8 cellular contexts compared by ENCODE assay signal in genomic region chr17:64129765-64130558, GRCh38. TPM values are rescaled to one million over a fixed set of nuclear protein-coding genes. Genes with fewer than 3 reads are reported as not detected.
DNase-seq lines count a peak whose midpoint lies in the region; ATAC-seq, FAIRE-seq and TF ChIP-seq lines count a peak whose summit lies in the region.

ERN1 (minus strand) TSS chr17:64130144; CDS start chr17:64130029, 115 bp downstream.

- peak within 1 kb of the TSS; percentile 67 for H3K56ac ChIP-seq in H1 (replicated peaks; ENCODE audit: insufficient read length, low read depth, low read length)
- H3K56ac ChIP-seq in mesendoderm (ENCODE audit: low read length): peak within 1 kb of the TSS; percentile 89

- H3K27me3 Mint-ChIP-seq in activated CD8-positive, alpha-beta memory T cell treated with anti-CD3 and anti-CD28 coated beads, Interleukin-2, amount 10 ng/mL, durations not matched to agents 7 days and 5 days: no peaks in the 10 kb centered on the region

- CTCF ChIA-PET in activated CD8-positive, alpha-beta memory T cell treated with anti-CD3 and anti-CD28 coated beads, Interleukin-2, amount 10 ng/mL, durations not matched to agents 7 days and 5 days (lab: Charles Lee): interaction anchor here (0.7 to 15.3 kb wide), 19 partner anchors 14 to 218 kb away, joined by 3 to 488 read pairs (median 5); partner anchors contain the start of genes CSHL1, GH1 and ICAM2
- CTCF ChIA-PET in H1 (lab: Charles Lee; ENCODE audit: partially characterized antibody): interaction anchor here (0.7 to 14.4 kb wide), 11 partner anchors 9 to 242 kb away, joined by 3 to 238 read pairs (median 4); no protein-coding TSS in a partner anchor

- H2BK5ac ChIP-seq in H1 (ENCODE audit: low read depth, low read length) (no peak within 1 kb of the TSS), mesendoderm (ENCODE audit: low read length) (peak within 1 kb of the TSS; percentile 54)

- H3K23ac ChIP-seq in H1 (ENCODE audit: insufficient read length) (no peak within 1 kb of the TSS), mesendoderm (ENCODE audit: low read length) (peak within 1 kb of the TSS; percentile 57)

- H3K9me3 Mint-ChIP-seq in activated CD8-positive, alpha-beta memory T cell treated with anti-CD3 and anti-CD28 coated beads, Interleukin-2, amount 10 ng/mL, durations not matched to agents 7 days and 5 days (ENCODE audit: low read depth): no peaks in the 10 kb centered on the region

- peak; percentile 49 for ATAC-seq in GM19468 (IDR thresholded peaks at IDR 0.05; ENCODE audit: extremely low read depth, unreplicated experiment)
- ATAC-seq in activated CD8-positive, alpha-beta memory T cell treated with anti-CD3 and anti-CD28 coated beads, Interleukin-2, amount 10 ng/mL, durations not matched to agents 7 days and 5 days: peak; percentile 92

- H3K4me2 ChIP-seq in H1 (ENCODE audit: insufficient read depth in 1 of 2, low read depth in 2 of 2, low read length in 2 of 2) (peak within 1 kb of the TSS; percentile 87 to 88), mesendoderm (ENCODE audit: low read length) (peak within 1 kb of the TSS; percentile 67)

- peak within 1 kb of the TSS; percentile 34 for H4K5ac ChIP-seq in H1 (ENCODE audit: insufficient read length, low read depth, low read length)
- no peak within 1 kb of the TSS for H4K5ac ChIP-seq in mesendoderm (ENCODE audit: low read length)

- no peaks in the 10 kb centered on the region for H3K36me3 ChIP-seq in NT2/D1 (ENCODE audit: insufficient read depth, insufficient read length, low read length)
- no peaks in the 10 kb centered on the region; a peak in 1 of 8 replicates for H3K36me3 ChIP-seq in H1 (ENCODE audit: control insufficient read depth in 2 of 4, insufficient read depth in 4 of 4, low read length in 3 of 4)
- no peaks in the 10 kb centered on the region for H3K36me3 ChIP-seq in mesendoderm (ENCODE audit: control insufficient read depth, insufficient read depth, low read length)

- no peaks in the 10 kb centered on the region for H3K9me3 ChIP-seq in NT2/D1 (ENCODE audit: insufficient read depth, low read length)
- no peaks in the 10 kb centered on the region for H3K9me3 ChIP-seq in H1 (ENCODE audit: insufficient read depth in 2 of 2, low read depth in 1 of 2, low read length in 1 of 2)

- peak in 1 of 2 experiments; percentile 5; a peak in 1 of 4 replicates for TF ChIP-seq RAD21 in H1 (IDR thresholded peaks at IDR 0.05 in 1 of 2, conservative IDR thresholded peaks at IDR 0.05 in 1 of 2; ENCODE audit: low read depth in 2 of 2, low read length in 2 of 2)

- H3K9ac ChIP-seq in NT2/D1 (ENCODE audit: insufficient read length, low read depth) (peak within 1 kb of the TSS; percentile 91), H1 (replicated peaks in 1 of 4; ENCODE audit: extremely low read depth in 1 of 4, low read depth in 3 of 4, low read length in 3 of 4) (peak within 1 kb of the TSS; percentile 26 to 82 (median 42)), mesendoderm (ENCODE audit: low read length) (peak within 1 kb of the TSS; percentile 82)

- WGBS in H1 (ENCODE audit: extremely low coverage in 1 of 2, insufficient coverage in 1 of 2, insufficient read length in 1 of 2, insufficient replicate concordance in 2 of 2, low coverage in 1 of 2, low lambda C conversion rate in 2 of 2, missing lambda C conversion rate in 1 of 2), 2 experiments: 2% methylated on average over 34 of the region's 98 CpGs; no CpG with 5 or more reads in 1 of the 2 experiments
- no CpG with 5 or more reads among the region's 98 CpGs for WGBS in mesendoderm (ENCODE audit: extremely low coverage, insufficient coverage, low lambda C conversion rate)

- peak within 1 kb of the TSS; percentile 79; the same call in 1 of the 2 replicates for H2AFZ ChIP-seq in H1 (ENCODE audit: low read length)

- peak within 1 kb of the TSS; percentile 27 for H3K4ac ChIP-seq in H1 (replicated peaks; ENCODE audit: insufficient read length, low read depth, low read length)
- no peak within 1 kb of the TSS for H3K4ac ChIP-seq in mesendoderm (ENCODE audit: low read depth, low read length)

- no peaks in the 10 kb centered on the region for H3K79me1 ChIP-seq in H1 (ENCODE audit: low read depth, low read length)
- no peaks in the 10 kb centered on the region for H3K79me1 ChIP-seq in mesendoderm (ENCODE audit: low read length)

- no peak for FAIRE-seq in H1 (lab: Jason Lieb, UNC)

- H3K4me3 Mint-ChIP-seq in activated CD8-positive, alpha-beta memory T cell treated with anti-CD3 and anti-CD28 coated beads, Interleukin-2, amount 10 ng/mL, durations not matched to agents 7 days and 5 days: peak within 1 kb of the TSS; percentile 82

- DNase-seq in COLO668 (lab: John Stamatoyannopoulos, UW; ENCODE audit: unreplicated experiment): peak; percentile 82
- peak; percentile 80 for DNase-seq in HT1080 (ENCODE audit: low read depth)
- peak; percentile 73 for DNase-seq in NT2/D1 (ENCODE audit: low read depth, low spot score)
- peak; percentile 92 for DNase-seq in activated CD8-positive, alpha-beta memory T cell treated with anti-CD3 and anti-CD28 coated beads, Interleukin-2, amount 10 ng/mL, durations not matched to agents 7 days and 5 days
- DNase-seq in H1 (ENCODE audit: low read depth in 1 of 2, low spot score in 2 of 2): peak; percentile 81 to 91
- DNase-seq in mesendoderm: peak; percentile 92
- DNase-seq in stimulated activated CD8-positive, alpha-beta memory T cell treated with anti-CD3 and anti-CD28 coated beads, Interleukin-12 subunit alpha, Interleukin-12 subunit beta, amount 100 ng/mL, for 4 hours (ENCODE audit: low read depth): peak; percentile 88

- peak within 1 kb of the TSS; percentile 71 for H3K18ac ChIP-seq in H1 (ENCODE audit: extremely low read depth, low read length)
- H3K18ac ChIP-seq in mesendoderm (ENCODE audit: low read length): no peak within 1 kb of the TSS

- peaks cover 32% of the 10 kb centered on the region for H3K27me3 ChIP-seq in NT2/D1 (ENCODE audit: insufficient read depth, insufficient read length)
- H3K27me3 ChIP-seq in H1 (replicated peaks in 1 of 4; ENCODE audit: control insufficient read depth in 3 of 4, extremely low read depth in 1 of 4, insufficient read depth in 3 of 4, low read length in 3 of 4): peaks cover 0 to 21% (median 11%) of the 10 kb centered on the region in 4 experiments; a peak in 6 of 7 replicates
- H3K27me3 ChIP-seq in mesendoderm (ENCODE audit: insufficient read depth, low read length, poor library complexity): no peaks in the 10 kb centered on the region

- no peak within 1 kb of the TSS for H4K91ac ChIP-seq in H1 (replicated peaks; ENCODE audit: insufficient read length, low read length)

- H2BK15ac ChIP-seq in H1 (ENCODE audit: low read length) (peak within 1 kb of the TSS; percentile 65; the same call in 1 of the 2 replicates), mesendoderm (replicated peaks; ENCODE audit: low read depth) (no peak within 1 kb of the TSS)

- peak within 1 kb of the TSS; percentile 92 for H4K8ac ChIP-seq in H1 (ENCODE audit: extremely low read depth, insufficient read depth, low read length)
- H4K8ac ChIP-seq in mesendoderm (ENCODE audit: low read depth, low read length): no peak within 1 kb of the TSS

- no peaks in the 10 kb centered on the region for H4K20me1 ChIP-seq in H1 (replicated peaks in 1 of 2; ENCODE audit: control insufficient read depth in 1 of 2, insufficient read depth in 2 of 2, low read length in 2 of 2)

- H3K23me2 ChIP-seq in H1 (ENCODE audit: low read depth, low read length): peaks cover 6% of the 10 kb centered on the region; the same call in 1 of the 2 replicates

- TF ChIP-seq POLR2A in H1 (IDR thresholded peaks at IDR 0.05; ENCODE audit: control extremely low read depth in 1 of 2, low read depth in 2 of 2, low read length in 2 of 2): peak; percentile 75 to 76

- no peaks in the 10 kb centered on the region for H3K4me1 ChIP-seq in NT2/D1 (ENCODE audit: insufficient read depth, insufficient read length)
- H3K4me1 ChIP-seq in H1 (replicated peaks in 1 of 4; ENCODE audit: control insufficient read depth in 3 of 4, insufficient read depth in 4 of 4, low read length in 3 of 4): no peaks in the 10 kb centered on the region
- peaks cover 7% of the 10 kb centered on the region for H3K4me1 ChIP-seq in mesendoderm (ENCODE audit: control insufficient read depth, low read depth, low read length)

- peaks cover 5% of the 10 kb centered on the region for H3K36me3 Mint-ChIP-seq in activated CD8-positive, alpha-beta memory T cell treated with anti-CD3 and anti-CD28 coated beads, Interleukin-2, amount 10 ng/mL, durations not matched to agents 7 days and 5 days

- H3K14ac ChIP-seq in H1 (ENCODE audit: insufficient read length): no peak within 1 kb of the TSS

- no peak within 1 kb of the TSS for H3K27ac ChIP-seq in H1 (ENCODE audit: low read depth, low read length)
- H3K27ac ChIP-seq in mesendoderm (ENCODE audit: low read depth, low read length): peak within 1 kb of the TSS; percentile 70

- H2BK20ac ChIP-seq in H1 (ENCODE audit: low read length): no peak within 1 kb of the TSS

- 0 out of 2 replicates have a peak within 1 kb of the TSS, but pooled peaks have one; percentile 78 for H2AK5ac ChIP-seq in H1 (ENCODE audit: low read depth, low read length)
- no peak within 1 kb of the TSS for H2AK5ac ChIP-seq in mesendoderm (ENCODE audit: low read length)

- POLR2A ChIA-PET in H1 (lab: Charles Lee; ENCODE audit: partially characterized antibody): interaction anchor here (0.6 to 10.5 kb wide), 19 partner anchors 10 to 272 kb away, joined by 3 to 164 read pairs (median 3); partner anchors contain the start of gene TEX2

- TF ChIP-seq EP300 in H1 (IDR thresholded peaks at IDR 0.05; ENCODE audit: borderline replicate concordance in 1 of 2, low read depth in 2 of 2, low read length in 2 of 2): no peak

- peak within 1 kb of the TSS; percentile 89 for H3K27ac Mint-ChIP-seq in activated CD8-positive, alpha-beta memory T cell treated with anti-CD3 and anti-CD28 coated beads, Interleukin-2, amount 10 ng/mL, durations not matched to agents 7 days and 5 days

- H2BK120ac ChIP-seq in H1 (replicated peaks; ENCODE audit: low read depth, low read length): no peak within 1 kb of the TSS
- H2BK120ac ChIP-seq in mesendoderm (ENCODE audit: low read depth, low read length): no peak within 1 kb of the TSS

- H3K4me3 ChIP-seq in NT2/D1 (ENCODE audit: insufficient read length, low read depth) (peak within 1 kb of the TSS; percentile 86), H1 (ENCODE audit: extremely low read depth in 1 of 4, insufficient read depth in 2 of 4, low read depth in 3 of 4, low read length in 4 of 4) (peak within 1 kb of the TSS; percentile 69 to 79 (median 74)), mesendoderm (ENCODE audit: low read length) (peak within 1 kb of the TSS; percentile 70)

- peak within 1 kb of the TSS; percentile 92; the same call in 1 of the 2 replicates for H2BK12ac ChIP-seq in H1 (ENCODE audit: low read depth, low read length)

- H3K4me1 Mint-ChIP-seq in activated CD8-positive, alpha-beta memory T cell treated with anti-CD3 and anti-CD28 coated beads, Interleukin-2, amount 10 ng/mL, durations not matched to agents 7 days and 5 days: peaks cover 41% of the 10 kb centered on the region

- TF ChIP-seq CTCF in H1 (IDR thresholded peaks at IDR 0.05; ENCODE audit: control extremely low read depth in 1 of 3, insufficient read depth in 1 of 3, low read depth in 1 of 3, low read length in 3 of 3): 0 out of 4 replicates have a peak, but pooled peaks of 1 of the 3 experiments have one; percentile 11

- H3K79me2 ChIP-seq in H1 (ENCODE audit: control insufficient read depth in 1 of 2, insufficient read depth in 2 of 2, low read length in 2 of 2) (no peaks in the 10 kb centered on the region), mesendoderm (ENCODE audit: control insufficient read depth, insufficient read depth, low read length) (no peaks in the 10 kb centered on the region)

RNA-seq across cellular contexts. Expression of gene ERN1, which starts in this region (rescaled TPM):
- total RNA-seq in HT1080 (2014; rRNA removed; shearing (Covaris generic)): 2.5 and 4.6 TPM in 2 replicates
- 3.5 and 4.2 TPM in 2 replicates for polyA plus RNA-seq in HT1080 (2015; cell fraction: cytosol; rRNA removed)
- 6.9 and 7.1 TPM in 2 replicates for polyA plus RNA-seq in HT1080 (2015; cell fraction: nucleus; rRNA removed)
- 10 to 100 TPM; 21.7 to 22.9 TPM for total RNA-seq in activated CD8-positive, alpha-beta memory T cell treated with anti-CD3 and anti-CD28 coated beads, Interleukin-2, amount 10 ng/mL, durations not matched to agents 7 days and 5 days
- 3.9 and 5.7 TPM in 2 replicates for total RNA-seq in H1 (2021; fragmentation: NEBNext Ultra II Directional; extraction: Animal tissue kit (Norgen Biotek cat#: 25700))
- 1.8 and 2.1 TPM in 2 replicates for polyA plus RNA-seq in H1 (2011; rRNA removed)
- polyA plus RNA-seq in H1 (2011; cell fraction: cytosol; rRNA removed): 2.2 TPM
- polyA plus RNA-seq in H1 (2011; cell fraction: nucleus; rRNA removed): 2.2 TPM
- 1.7 to 2.5 TPM (median 2.0 TPM) in 4 replicates for polyA plus RNA-seq in H1 (2012, experiment 1 of 2)
- polyA plus RNA-seq in H1 (2012, experiment 2 of 2): 0.98 TPM
- 2.9 TPM for polyA plus RNA-seq in H1 (2013, experiment 1 of 2)
- polyA plus RNA-seq in H1 (2013, experiment 2 of 2): 3.4 TPM
- 4.3 and 5.5 TPM in 2 replicates for polyA minus RNA-seq in H1 (2011; rRNA and poly(A)+ RNA removed)
- 2.8 TPM for polyA minus RNA-seq in H1 (2011; cell fraction: cytosol; rRNA and poly(A)+ RNA removed)
- 9.1 TPM for polyA minus RNA-seq in H1 (2011; cell fraction: nucleus; rRNA and poly(A)+ RNA removed)
- polyA plus RNA-seq in mesendoderm (2013, experiment 1 of 2): 3.3 TPM
- 2.9 TPM for polyA plus RNA-seq in mesendoderm (2013, experiment 2 of 2)
